ENCODE assay signal across 1 cellular context in the genomic region with DNA sequence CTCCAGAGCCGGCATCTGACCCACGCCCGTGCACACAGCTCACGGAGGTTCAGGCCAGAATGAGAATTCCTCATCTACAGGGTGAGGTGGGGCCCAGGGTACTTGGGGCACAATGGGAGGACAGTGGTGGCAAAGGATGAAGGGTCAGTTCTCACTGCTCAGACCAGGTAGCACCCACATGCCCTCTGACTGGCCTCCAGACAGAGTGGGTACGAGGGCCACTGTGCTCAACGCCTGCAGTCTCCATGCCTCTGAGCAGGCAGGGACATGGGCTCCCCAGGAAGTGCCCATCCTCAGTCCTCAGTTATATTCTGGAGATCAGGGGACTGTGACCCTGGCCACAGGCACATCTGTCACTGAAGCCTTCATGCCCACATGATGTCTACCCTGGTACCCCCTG.
TF ChIP-seq lines count a peak whose summit lies in the region.

No MANE protein-coding gene starts in this region.

TF ChIP-seq in GM12878, 131 proteins besides CTCF, POLR2A, EP300 and RAD21:
- TF ChIP-seq SMC3 (IDR thresholded peaks at IDR 0.05; ENCODE audit: borderline replicate concordance, low read length) (no peak), POLR2AphosphoS5 (IDR thresholded peaks at IDR 0.05; ENCODE audit: low read length) (peak; percentile 79; the same call in 1 of the 2 replicates)
